8 cellular contexts compared by ENCODE assay signal in genomic region chr9:128685022-128685332, GRCh38. TPM values are rescaled to one million over a fixed set of nuclear protein-coding genes. Genes with fewer than 3 reads are reported as not detected.
DNase-seq lines count a peak whose midpoint lies in the region; FAIRE-seq and TF ChIP-seq lines count a peak whose summit lies in the region.

No MANE protein-coding gene starts in this region.

- H3K4ac ChIP-seq in H1 (replicated peaks; ENCODE audit: insufficient read length, low read depth, low read length), result no peak overlapping the region

- H2BK12ac ChIP-seq in H1 (ENCODE audit: low read depth, low read length), result no peak overlapping the region

- H3K4me1 ChIP-seq in DOHH2 (ENCODE audit: control insufficient read depth, low read length) (peaks cover 56% of the 10 kb centered on the region), H1 (replicated peaks in 1 of 4; ENCODE audit: control insufficient read depth in 3 of 4, insufficient read depth in 4 of 4, low read length in 3 of 4) (peaks cover 3 to 15% (median 8%) of the 10 kb centered on the region in 4 experiments; a peak in 6 of 7 replicates), osteoblast (ENCODE audit: insufficient read depth, low read length) (peaks cover 12% of the 10 kb centered on the region)

- no peaks in the 10 kb centered on the region for H3K27me3 ChIP-seq in DOHH2 (ENCODE audit: control insufficient read depth, low read length)
- no peaks in the 10 kb centered on the region for H3K27me3 ChIP-seq in H1 (replicated peaks in 1 of 4; ENCODE audit: control insufficient read depth in 3 of 4, extremely low read depth in 1 of 4, insufficient read depth in 3 of 4, low read length in 3 of 4)
- no peaks in the 10 kb centered on the region for H3K27me3 ChIP-seq in osteoblast (ENCODE audit: insufficient read depth, low read length)

- H2BK20ac ChIP-seq in H1 (ENCODE audit: low read length), result no peak overlapping the region

- H3K36me3 ChIP-seq in DOHH2 (ENCODE audit: control insufficient read depth, low read length), result peaks cover 54% of the 10 kb centered on the region
- peaks cover 0 to 20% (median 0%) of the 10 kb centered on the region in 4 experiments; a peak in 1 of 8 replicates for H3K36me3 ChIP-seq in H1 (ENCODE audit: control insufficient read depth in 2 of 4, insufficient read depth in 4 of 4, low read length in 3 of 4)
- H3K36me3 ChIP-seq in osteoblast (ENCODE audit: insufficient read depth, low read length), result no peaks in the 10 kb centered on the region

- no peak overlapping the region for H3K23ac ChIP-seq in H1 (ENCODE audit: insufficient read length)

- H4K91ac ChIP-seq in H1 (replicated peaks; ENCODE audit: insufficient read length, low read length), result no peak overlapping the region

- POLR2A ChIA-PET in H1 (lab: Charles Lee; ENCODE audit: partially characterized antibody), result interaction anchor here (0.8 to 46.1 kb wide), 19 partner anchors 7 to 338 kb away, joined by 3 to 1197 read pairs (median 5); partner anchors contain the start of genes DYNC2I2, ENDOG, PHYHD1 and PKN3

- H3K14ac ChIP-seq in H1 (ENCODE audit: insufficient read length), result no peak overlapping the region

- H3K4me3 ChIP-seq in DOHH2 (ENCODE audit: low read length) (peak overlapping the region; percentile 93), H1 (ENCODE audit: extremely low read depth in 1 of 4, insufficient read depth in 2 of 4, low read depth in 3 of 4, low read length in 4 of 4) (peak overlapping the region; percentile 91 to 99 (median 97)), osteoblast (ENCODE audit: insufficient read depth, low read length) (peak overlapping the region; percentile 85)

- CTCF ChIA-PET in H1 (lab: Charles Lee; ENCODE audit: partially characterized antibody), result interaction anchor here (0.8 to 2.9 kb wide), 5 partner anchors 15 to 49 kb away, joined by 4 to 16 read pairs (median 5); partner anchors contain the start of gene PKN3

- WGBS in H1 (ENCODE audit: extremely low coverage in 1 of 2, insufficient coverage in 1 of 2, insufficient read length in 1 of 2, insufficient replicate concordance in 2 of 2, low coverage in 1 of 2, low lambda C conversion rate in 2 of 2, missing lambda C conversion rate in 1 of 2), 2 experiments, result 38% methylated on average over 2 of the region's 2 CpGs; no CpG with 5 or more reads in 1 of the 2 experiments

- H3K9me2 ChIP-seq in DOHH2 (replicated peaks; ENCODE audit: control insufficient read depth, low read length), result no peaks in the 10 kb centered on the region

- peaks cover 22% of the 10 kb centered on the region for H3F3A ChIP-seq in DOHH2 (ENCODE audit: control insufficient read depth, insufficient read depth)

- no peak for TF ChIP-seq POLR2A in H1 (IDR thresholded peaks at IDR 0.05; ENCODE audit: control extremely low read depth in 1 of 2, low read depth in 2 of 2, low read length in 2 of 2)

- H3K79me1 ChIP-seq in H1 (ENCODE audit: low read depth, low read length), result peaks cover 8% of the 10 kb centered on the region; the same call in 1 of the 2 replicates

- H3K4me2 ChIP-seq in DOHH2 (ENCODE audit: low read length), result peak overlapping the region; percentile 87
- H3K4me2 ChIP-seq in H1 (ENCODE audit: insufficient read depth in 1 of 2, low read depth in 2 of 2, low read length in 2 of 2), result peak overlapping the region; percentile 95 to 100
- H3K4me2 ChIP-seq in osteoblast (ENCODE audit: insufficient read depth, low read length), result peak overlapping the region; percentile 98

- DNase-seq in NCI-H774 (lab: John Stamatoyannopoulos, UW), result peak; percentile 50
- DNase-seq in H1 (ENCODE audit: low read depth in 1 of 2, low spot score in 2 of 2), result no peak
- DNase-seq in osteoblast (ENCODE audit: insufficient read length, low spot score, missing footprints), result no peak
- no peak for DNase-seq in superior temporal gyrus (ENCODE audit: extremely low spot score)
- no peak for DNase-seq in SW480 (ENCODE audit: low spot score)
- no peak for DNase-seq in kidney glomerular epithelial cell (lab: John Stamatoyannopoulos, UW)
- DNase-seq in islet precursor cell, result no peak

- FAIRE-seq in H1 (lab: Jason Lieb, UNC), result no peak

- no peak for TF ChIP-seq RAD21 in H1 (IDR thresholded peaks at IDR 0.05 in 1 of 2, conservative IDR thresholded peaks at IDR 0.05 in 1 of 2; ENCODE audit: low read depth in 2 of 2, low read length in 2 of 2)

- H3K79me2 ChIP-seq in DOHH2 (ENCODE audit: control insufficient read depth, low read length) (peaks cover 84% of the 10 kb centered on the region), H1 (ENCODE audit: control insufficient read depth in 1 of 2, insufficient read depth in 2 of 2, low read length in 2 of 2) (peaks cover 25 to 50% of the 10 kb centered on the region in 2 experiments), osteoblast (ENCODE audit: insufficient read depth, low read length) (peaks cover 21% of the 10 kb centered on the region)

- no peak overlapping the region for H2BK15ac ChIP-seq in H1 (ENCODE audit: low read length)

- no peak for TF ChIP-seq EP300 in H1 (IDR thresholded peaks at IDR 0.05; ENCODE audit: borderline replicate concordance in 1 of 2, low read depth in 2 of 2, low read length in 2 of 2)

- H2AK5ac ChIP-seq in H1 (ENCODE audit: low read depth, low read length), result no peak overlapping the region

- no peak overlapping the region for H3K18ac ChIP-seq in H1 (ENCODE audit: extremely low read depth, low read length)

- H2BK120ac ChIP-seq in H1 (replicated peaks; ENCODE audit: low read depth, low read length), result no peak overlapping the region

- H4K20me1 ChIP-seq in DOHH2 (ENCODE audit: control insufficient read depth, insufficient read depth, low read depth, low read length) (peaks cover 8% of the 10 kb centered on the region; the same call in 1 of the 2 replicates), H1 (replicated peaks in 1 of 2; ENCODE audit: control insufficient read depth in 1 of 2, insufficient read depth in 2 of 2, low read length in 2 of 2) (peaks cover 17 to 21% of the 10 kb centered on the region in 2 experiments), osteoblast (ENCODE audit: insufficient read depth, low read length) (no peaks in the 10 kb centered on the region)

- H3K9me3 ChIP-seq in DOHH2 (ENCODE audit: control insufficient read depth, insufficient read depth, low read length) (no peaks in the 10 kb centered on the region), H1 (ENCODE audit: insufficient read depth in 2 of 2, low read depth in 1 of 2, low read length in 1 of 2) (no peaks in the 10 kb centered on the region; a peak in 1 of 4 replicates), osteoblast (ENCODE audit: low read depth, low read length) (no peaks in the 10 kb centered on the region)

- no peak overlapping the region for H3K56ac ChIP-seq in H1 (replicated peaks; ENCODE audit: insufficient read length, low read depth, low read length)

- H2AFZ ChIP-seq in H1 (ENCODE audit: low read length) (no peak overlapping the region), osteoblast (ENCODE audit: low read length) (peak overlapping the region; percentile 89)

- no peak for TF ChIP-seq CTCF in DOHH2 (IDR thresholded peaks at IDR 0.05; ENCODE audit: low read depth, low read length, poor library complexity, severe bottlenecking)
- TF ChIP-seq CTCF in H1 (IDR thresholded peaks at IDR 0.05; ENCODE audit: control extremely low read depth in 1 of 3, insufficient read depth in 1 of 3, low read depth in 1 of 3, low read length in 3 of 3), result no peak
- no peak for TF ChIP-seq CTCF in osteoblast (IDR thresholded peaks at IDR 0.05; ENCODE audit: extremely low read depth, low read depth, low read length)

- H3K27ac ChIP-seq in DOHH2 (ENCODE audit: low read depth, low read length), result peak overlapping the region; percentile 98
- H3K27ac ChIP-seq in H1 (ENCODE audit: low read depth, low read length), result no peak overlapping the region
- peak overlapping the region; percentile 84 for H3K27ac ChIP-seq in osteoblast (ENCODE audit: low read depth, low read length)

- no peak overlapping the region for H4K5ac ChIP-seq in H1 (ENCODE audit: insufficient read length, low read depth, low read length)

- H3K23me2 ChIP-seq in H1 (ENCODE audit: low read depth, low read length), result peaks cover 19% of the 10 kb centered on the region

- H3K9ac ChIP-seq in H1 (replicated peaks in 1 of 4; ENCODE audit: extremely low read depth in 1 of 4, low read depth in 3 of 4, low read length in 3 of 4), result peak overlapping the region in 3 of 4 experiments; percentile 90 to 96 (median 93); a peak in 4 of 7 replicates

- no peak overlapping the region for H4K8ac ChIP-seq in H1 (ENCODE audit: extremely low read depth, insufficient read depth, low read length)

- H2BK5ac ChIP-seq in H1 (ENCODE audit: low read depth, low read length), result peak overlapping the region; percentile 95

RNA-seq across cellular contexts. Expression of gene SET, which starts 4.0 kb away (rescaled TPM):
- 1,327 and 1,345 TPM in 2 replicates for total RNA-seq in H1 (2021; fragmentation: NEBNext Ultra II Directional; extraction: Animal tissue kit (Norgen Biotek cat#: 25700))
- 466 and 513 TPM in 2 replicates for polyA plus RNA-seq in H1 (2011; rRNA removed)
- 383 TPM for polyA plus RNA-seq in H1 (2011; cell fraction: cytosol; rRNA removed)
- polyA plus RNA-seq in H1 (2011; cell fraction: nucleus; rRNA removed), result 93.4 TPM
- 759 to 1,315 TPM (median 835 TPM) in 4 replicates for polyA plus RNA-seq in H1 (2012, experiment 1 of 2)
- polyA plus RNA-seq in H1 (2012, experiment 2 of 2), result 163 TPM
- polyA plus RNA-seq in H1 (2013, experiment 1 of 2), result 862 TPM
- polyA plus RNA-seq in H1 (2013, experiment 2 of 2), result 900 TPM
- polyA minus RNA-seq in H1 (2011; rRNA and poly(A)+ RNA removed), result 245 and 251 TPM in 2 replicates
- polyA minus RNA-seq in H1 (2011; cell fraction: cytosol; rRNA and poly(A)+ RNA removed), result 1,111 TPM
- 200 TPM for polyA minus RNA-seq in H1 (2011; cell fraction: nucleus; rRNA and poly(A)+ RNA removed)
- total RNA-seq in osteoblast, result 365 and 397 TPM in 2 replicates

RNA-seq across cellular contexts. Expression of gene PKN3, which starts 17.3 kb away (rescaled TPM):
- total RNA-seq in H1 (2021; fragmentation: NEBNext Ultra II Directional; extraction: Animal tissue kit (Norgen Biotek cat#: 25700)), result 15.2 and 16.3 TPM in 2 replicates
- 15.7 and 24.4 TPM in 2 replicates for polyA plus RNA-seq in H1 (2011; rRNA removed)
- 20.7 TPM for polyA plus RNA-seq in H1 (2011; cell fraction: cytosol; rRNA removed)
- 49.0 TPM for polyA plus RNA-seq in H1 (2011; cell fraction: nucleus; rRNA removed)
- polyA plus RNA-seq in H1 (2012, experiment 1 of 2), result 12.4 to 21.9 TPM (median 18.9 TPM) in 4 replicates
- 16.2 TPM for polyA plus RNA-seq in H1 (2012, experiment 2 of 2)
- polyA plus RNA-seq in H1 (2013, experiment 1 of 2), result 11.3 TPM
- 11.3 TPM for polyA plus RNA-seq in H1 (2013, experiment 2 of 2)
- polyA minus RNA-seq in H1 (2011; rRNA and poly(A)+ RNA removed), result 7.2 and 10.8 TPM in 2 replicates
- polyA minus RNA-seq in H1 (2011; cell fraction: cytosol; rRNA and poly(A)+ RNA removed), result 15.9 TPM
- 11.0 TPM for polyA minus RNA-seq in H1 (2011; cell fraction: nucleus; rRNA and poly(A)+ RNA removed)
- 3.5 and 4.3 TPM in 2 replicates for total RNA-seq in osteoblast

RNA-seq across cellular contexts. Expression of gene DYNC2I2, which starts 28.3 kb away (rescaled TPM):
- 58.0 and 60.4 TPM in 2 replicates for total RNA-seq in H1 (2021; fragmentation: NEBNext Ultra II Directional; extraction: Animal tissue kit (Norgen Biotek cat#: 25700))
- polyA plus RNA-seq in H1 (2011; rRNA removed), result 78.5 and 113 TPM in 2 replicates
- 112 TPM for polyA plus RNA-seq in H1 (2011; cell fraction: cytosol; rRNA removed)
- polyA plus RNA-seq in H1 (2011; cell fraction: nucleus; rRNA removed), result 203 TPM
- polyA plus RNA-seq in H1 (2012, experiment 1 of 2), result 31.8 to 74.2 TPM (median 69.7 TPM) in 4 replicates
- 67.0 TPM for polyA plus RNA-seq in H1 (2012, experiment 2 of 2)
- 27.5 TPM for polyA plus RNA-seq in H1 (2013, experiment 1 of 2)
- 25.5 TPM for polyA plus RNA-seq in H1 (2013, experiment 2 of 2)
- 27.1 and 35.1 TPM in 2 replicates for polyA minus RNA-seq in H1 (2011; rRNA and poly(A)+ RNA removed)
- 49.7 TPM for polyA minus RNA-seq in H1 (2011; cell fraction: cytosol; rRNA and poly(A)+ RNA removed)
- 59.3 TPM for polyA minus RNA-seq in H1 (2011; cell fraction: nucleus; rRNA and poly(A)+ RNA removed)
- total RNA-seq in osteoblast, result 51.3 and 52.1 TPM in 2 replicates

RNA-seq across cellular contexts. Expression of gene ZDHHC12, which starts 39.0 kb away (rescaled TPM):
- total RNA-seq in H1 (2021; fragmentation: NEBNext Ultra II Directional; extraction: Animal tissue kit (Norgen Biotek cat#: 25700)), result 32.8 and 35.0 TPM in 2 replicates
- 93.8 and 121 TPM in 2 replicates for polyA plus RNA-seq in H1 (2011; rRNA removed)
- 78.5 TPM for polyA plus RNA-seq in H1 (2011; cell fraction: cytosol; rRNA removed)
- 139 TPM for polyA plus RNA-seq in H1 (2011; cell fraction: nucleus; rRNA removed)
- polyA plus RNA-seq in H1 (2012, experiment 1 of 2), result 23.3 to 48.0 TPM (median 44.7 TPM) in 4 replicates
- polyA plus RNA-seq in H1 (2012, experiment 2 of 2), result 53.7 TPM
- 41.4 TPM for polyA plus RNA-seq in H1 (2013, experiment 1 of 2)
- polyA plus RNA-seq in H1 (2013, experiment 2 of 2), result 43.5 TPM
- 21.8 and 26.4 TPM in 2 replicates for polyA minus RNA-seq in H1 (2011; rRNA and poly(A)+ RNA removed)
- 45.5 TPM for polyA minus RNA-seq in H1 (2011; cell fraction: cytosol; rRNA and poly(A)+ RNA removed)
- 34.7 TPM for polyA minus RNA-seq in H1 (2011; cell fraction: nucleus; rRNA and poly(A)+ RNA removed)
- total RNA-seq in osteoblast, result 32.7 and 35.1 TPM in 2 replicates
